22 cellular contexts compared by ENCODE assay signal in genomic region chr7:95026421-95027072, GRCh38.
"Had no signal": no experiment of that assay in that cellular context is flagged by ENCODE, and none has a peak within 500 bp of the region (broad histone marks: within the 10 kb centered on the region; RNA-seq: fewer than 3 reads in every experiment).

No MANE protein-coding gene starts in this region.

- DNase-seq: activated CD8-positive, alpha-beta memory T cell treated with anti-CD3 and anti-CD28 coated beads for 24 hours; activated CD8-positive, alpha-beta memory T cell treated with anti-CD3 and anti-CD28 coated beads, Interleukin-2, amount 50 U/mL, for 4 hours; activated naive CD4-positive, alpha-beta T cell; activated naive CD8-positive, alpha-beta T cell treated with anti-CD3 and anti-CD28 coated beads for 36 hours; activated T-cell treated with anti-CD3 and anti-CD28 coated beads, Interleukin-2, amount 50 U/mL, for 24 hours; central memory CD4-positive, alpha-beta T cell; dermis blood vessel endothelial cell; effector memory CD8-positive, alpha-beta T cell; gastrocnemius medialis; hippocampal formation; mesendoderm; naive B cell; spleen; stimulated activated CD4-positive, alpha-beta T cell treated with anti-CD3 and anti-CD28 coated beads, Interleukin-4, amount 100 ng/mL, for 24 hours; stimulated activated naive CD4-positive, alpha-beta T cell treated with Interleukin-2 at 50 U/mL for 16 hours; T-helper 1 cell; WERI-Rb-1 had no signal

- H3K4me1 Mint-ChIP-seq: activated naive CD8-positive, alpha-beta T cell treated with anti-CD3 and anti-CD28 coated beads for 36 hours; activated T-helper 17 cell treated with anti-CD3 and anti-CD28 coated beads, Interleukin-2, amount 50 U/mL, for 72 hours; naive B cell had no signal

- ATAC-seq: activated T-helper 17 cell treated with anti-CD3 and anti-CD28 coated beads, Interleukin-2, amount 50 U/mL, for 72 hours; effector memory CD8-positive, alpha-beta T cell; gastrocnemius medialis had no signal

- H3K36me3 ChIP-seq: esophagus muscularis mucosa, gastrocnemius medialis, prostate gland, spleen, thoracic aorta, upper lobe of left lung, WERI-Rb-1 had no signal

- H3K27me3 Mint-ChIP-seq: activated T-cell treated with anti-CD3 and anti-CD28 coated beads, Interleukin-2, amount 50 U/mL, for 24 hours; effector memory CD8-positive, alpha-beta T cell; naive B cell had no signal

- H3K4me3 ChIP-seq: esophagus muscularis mucosa, gastrocnemius medialis, prostate gland, spleen, thoracic aorta, upper lobe of left lung had no signal

- H3K9me3 ChIP-seq: prostate gland had no signal

- H3K27ac ChIP-seq: esophagus muscularis mucosa, gastrocnemius medialis, prostate gland, spleen, thoracic aorta, WERI-Rb-1 had no signal

- H3K4me1 ChIP-seq: esophagus muscularis mucosa, gastrocnemius medialis, prostate gland, spleen had no signal

- H3K4me3 Mint-ChIP-seq: activated naive CD8-positive, alpha-beta T cell treated with anti-CD3 and anti-CD28 coated beads for 36 hours; activated T-cell treated with anti-CD3 and anti-CD28 coated beads, Interleukin-2, amount 50 U/mL, for 24 hours; activated T-helper 17 cell treated with anti-CD3 and anti-CD28 coated beads, Interleukin-2, amount 50 U/mL, for 72 hours; effector memory CD8-positive, alpha-beta T cell; naive B cell had no signal

- H3K36me3 Mint-ChIP-seq: activated naive CD8-positive, alpha-beta T cell treated with anti-CD3 and anti-CD28 coated beads for 36 hours had no signal

- H3K27ac Mint-ChIP-seq: activated naive CD8-positive, alpha-beta T cell treated with anti-CD3 and anti-CD28 coated beads for 36 hours; activated T-cell treated with anti-CD3 and anti-CD28 coated beads, Interleukin-2, amount 50 U/mL, for 24 hours; activated T-helper 17 cell treated with anti-CD3 and anti-CD28 coated beads, Interleukin-2, amount 50 U/mL, for 72 hours; effector memory CD8-positive, alpha-beta T cell; naive B cell had no signal

- H3K27me3 ChIP-seq: esophagus muscularis mucosa, gastrocnemius medialis, spleen, upper lobe of left lung had no signal
